Comparison of ENCODE assay signal across 9 cellular contexts in the genomic region with DNA sequence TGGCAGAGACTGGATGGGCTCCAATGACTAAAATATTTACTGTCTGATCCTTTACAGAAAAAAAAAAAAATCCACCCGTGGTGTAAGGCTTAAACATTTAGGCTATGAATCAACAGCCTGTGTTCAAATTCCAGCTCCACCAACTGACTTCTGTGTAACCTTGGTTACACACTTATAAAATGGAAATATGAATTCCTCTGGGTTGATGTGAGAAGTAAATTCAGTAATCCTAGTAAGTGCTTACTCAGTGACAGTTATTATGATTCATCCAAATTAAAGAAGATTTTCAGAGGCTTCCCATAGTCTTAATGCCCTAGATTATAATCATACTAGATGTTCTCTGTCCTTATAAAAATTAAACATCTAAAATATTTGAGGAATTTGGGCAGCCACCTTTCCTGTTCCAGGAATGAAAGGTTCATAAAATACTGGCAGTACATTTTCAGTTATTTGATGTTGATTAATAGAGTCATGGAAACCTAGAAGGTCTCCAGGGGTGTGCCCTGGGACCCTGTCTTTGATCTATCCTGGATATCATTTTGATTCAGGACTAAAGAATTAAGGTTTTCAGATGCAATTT.
DNase-seq lines count a peak whose midpoint lies in the region; ATAC-seq, FAIRE-seq and TF ChIP-seq lines count a peak whose summit lies in the region.
"Had no signal": no experiment of that assay in that cellular context is flagged by ENCODE, and none has a peak within 500 bp of the region (broad histone marks: within the 10 kb centered on the region; RNA-seq: fewer than 3 reads in every experiment).

No MANE protein-coding gene starts in this region.

- POLR2A ChIA-PET in endothelial cell of umbilical vein (lab: Charles Lee) = no interaction called here

- no peaks in the 10 kb centered on the region for H3K27me3 Mint-ChIP-seq in stimulated activated naive B cell treated with anti-CD40 and anti-IgM and Interleukin-4, amounts not matched to agents 10 μg/mL and 1 μg/mL and 100 μg/mL, for 72 hours
- H3K27me3 Mint-ChIP-seq: effector memory CD8-positive, alpha-beta T cell had no signal

- H2AFZ ChIP-seq in endothelial cell of umbilical vein (ENCODE audit: low read depth, low read length) = no peak overlapping the region
- H2AFZ ChIP-seq in MM.1S (ENCODE audit: low read length) = no peak overlapping the region

- no peaks in the 10 kb centered on the region for H3K9me2 ChIP-seq in MM.1S (replicated peaks; ENCODE audit: insufficient read depth, low read length)

- intact Hi-C loops in endothelial cell of umbilical vein (cut with micrococcal nuclease) = no loop called here

- dilution Hi-C loops in endothelial cell of umbilical vein (cut with MboI; ENCODE audit: extremely low pct_ligation_motif_present, low sequenced_read_pairs) = no loop called here

- H3K9me3 ChIP-seq in endothelial cell of umbilical vein (replicated peaks; ENCODE audit: control insufficient read depth, insufficient read depth, low read length) = no peaks in the 10 kb centered on the region
- no peaks in the 10 kb centered on the region for H3K9me3 ChIP-seq in MM.1S (replicated peaks; ENCODE audit: insufficient read depth, low read length)

- no peaks in the 10 kb centered on the region for H3K36me3 Mint-ChIP-seq in stimulated activated naive B cell treated with anti-CD40 and anti-IgM and Interleukin-4, amounts not matched to agents 10 μg/mL and 1 μg/mL and 100 μg/mL, for 72 hours

- H3K9ac ChIP-seq in endothelial cell of umbilical vein (replicated peaks; ENCODE audit: extremely low read depth, insufficient read depth, low read length) (no peak overlapping the region), MM.1S (ENCODE audit: low read length) (no peak overlapping the region)

- H3K9me3 Mint-ChIP-seq in stimulated activated naive B cell treated with anti-CD40 and anti-IgM and Interleukin-4, amounts not matched to agents 10 μg/mL and 1 μg/mL and 100 μg/mL, for 72 hours = no peaks in the 10 kb centered on the region
- H3K9me3 Mint-ChIP-seq: effector memory CD8-positive, alpha-beta T cell had no signal

- TF ChIP-seq CTCF in endothelial cell of umbilical vein (IDR thresholded peaks at IDR 0.05; ENCODE audit: extremely low read depth in 1 of 2, insufficient read depth in 1 of 2, low read depth in 1 of 2, low read length in 2 of 2) (no peak), MM.1S (IDR thresholded peaks at IDR 0.05; ENCODE audit: low read length) (no peak)

- no peaks in the 10 kb centered on the region for H4K20me1 ChIP-seq in endothelial cell of umbilical vein (replicated peaks; ENCODE audit: control insufficient read depth, extremely low read depth, insufficient read depth, low read length)
- H4K20me1 ChIP-seq in MM.1S (ENCODE audit: insufficient read depth, low read length) = no peaks in the 10 kb centered on the region

- FAIRE-seq in endothelial cell of umbilical vein (lab: Jason Lieb, UNC) = no peak

- H3K4me3 ChIP-seq in endothelial cell of umbilical vein (replicated peaks in 1 of 3; ENCODE audit: insufficient read depth in 1 of 3, low read depth in 1 of 3, low read length in 3 of 3) = no peak overlapping the region
- H3K4me3 ChIP-seq in MM.1S (ENCODE audit: low read length) = no peak overlapping the region

- no peak for TF ChIP-seq POLR2A in endothelial cell of umbilical vein (IDR thresholded peaks at IDR 0.05; ENCODE audit: low read depth, low read length)

- H3K27ac Mint-ChIP-seq in stimulated activated naive B cell treated with anti-CD40 and anti-IgM and Interleukin-4, amounts not matched to agents 10 μg/mL and 1 μg/mL and 100 μg/mL, for 72 hours = no peak overlapping the region
- H3K27ac Mint-ChIP-seq: effector memory CD8-positive, alpha-beta T cell had no signal

- peaks cover 6 to 16% of the 10 kb centered on the region in 2 donors for H3K4me1 Mint-ChIP-seq in stimulated activated naive B cell treated with anti-CD40 and anti-IgM and Interleukin-4, amounts not matched to agents 10 μg/mL and 1 μg/mL and 100 μg/mL, for 72 hours

- H3K4me2 ChIP-seq in endothelial cell of umbilical vein (ENCODE audit: insufficient read depth, low read length) (no peak overlapping the region), MM.1S (ENCODE audit: low read depth, low read length) (no peak overlapping the region)

- peak; percentile 76 for DNase-seq in AG08396 (ENCODE audit: low spot score)
- DNase-seq in MV-4-11 (lab: John Stamatoyannopoulos, UW) = peak; percentile 44
- peak; percentile 51 for DNase-seq in endothelial cell of umbilical vein (ENCODE audit: low read depth, low spot score)
- peak; percentile 94 for DNase-seq in non-pigmented ciliary epithelial cell (ENCODE audit: low read depth)
- DNase-seq in stimulated activated naive B cell treated with anti-CD40 and anti-IgM and Interleukin-4, amounts not matched to agents 10 μg/mL and 1 μg/mL and 100 μg/mL, for 72 hours = no peak
- no peak for DNase-seq in amygdala (lab: John Stamatoyannopoulos, UW)
- DNase-seq in MM.1S = no peak
- DNase-seq: effector memory CD8-positive, alpha-beta T cell had no signal

- H3K4me1 ChIP-seq in endothelial cell of umbilical vein (ENCODE audit: control insufficient read depth, extremely low read depth, insufficient read depth, low read length) (peaks cover 8% of the 10 kb centered on the region), MM.1S (ENCODE audit: low read length) (no peaks in the 10 kb centered on the region)

- no peaks in the 10 kb centered on the region for H3K9me1 ChIP-seq in endothelial cell of umbilical vein (replicated peaks; ENCODE audit: control insufficient read depth, extremely low read depth, insufficient read depth, low read length)

- H3K27me3 ChIP-seq in endothelial cell of umbilical vein (ENCODE audit: control insufficient read depth in 2 of 2, insufficient read depth in 2 of 2, low read length in 2 of 2) (no peaks in the 10 kb centered on the region), MM.1S (replicated peaks; ENCODE audit: insufficient read depth, low read length) (no peaks in the 10 kb centered on the region)

- H3K79me2 ChIP-seq in endothelial cell of umbilical vein (ENCODE audit: control insufficient read depth, insufficient read depth, low read length) (no peaks in the 10 kb centered on the region), MM.1S (ENCODE audit: low read length) (no peaks in the 10 kb centered on the region)

- no TSS peak for BruUV-seq in endothelial cell of umbilical vein (replicated peaks; lab: Mats Ljungman, UMichigan)

- ATAC-seq in GM19351 (IDR thresholded peaks at IDR 0.05; ENCODE audit: unreplicated experiment) = no peak
- no peak for ATAC-seq in stimulated activated naive B cell treated with anti-CD40 and anti-IgM and Interleukin-4, amounts not matched to agents 10 μg/mL and 1 μg/mL and 100 μg/mL, for 72 hours (replicated peaks)
- ATAC-seq: effector memory CD8-positive, alpha-beta T cell had no signal

- H3F3A ChIP-seq in MM.1S (ENCODE audit: insufficient read depth, low read length) = no peaks in the 10 kb centered on the region

- no peaks in the 10 kb centered on the region for H3K36me3 ChIP-seq in endothelial cell of umbilical vein (ENCODE audit: control insufficient read depth in 2 of 2, extremely low read depth in 1 of 2, insufficient read depth in 2 of 2, low read length in 2 of 2)
- H3K36me3 ChIP-seq in MM.1S (replicated peaks; ENCODE audit: insufficient read depth, low read length) = no peaks in the 10 kb centered on the region

- no peak overlapping the region for H3K4me3 Mint-ChIP-seq in stimulated activated naive B cell treated with anti-CD40 and anti-IgM and Interleukin-4, amounts not matched to agents 10 μg/mL and 1 μg/mL and 100 μg/mL, for 72 hours
- H3K4me3 Mint-ChIP-seq: effector memory CD8-positive, alpha-beta T cell had no signal

- H3K27ac ChIP-seq in endothelial cell of umbilical vein (ENCODE audit: insufficient read depth, low read depth, low read length) (peak overlapping the region; percentile 28), MM.1S (ENCODE audit: low read length) (no peak overlapping the region)

- CTCF ChIA-PET in endothelial cell of umbilical vein (lab: Charles Lee) = interaction anchor here (1.3 kb wide), 2 partner anchors 9 to 142 kb away, joined by 3 to 6 read pairs; no protein-coding TSS in a partner anchor

TF ChIP-seq in endothelial cell of umbilical vein, 7 proteins besides CTCF, POLR2A, EP300 and RAD21:
- no peak for TF ChIP-seq JUN (IDR thresholded peaks at IDR 0.05; ENCODE audit: borderline replicate concordance, insufficient read depth, insufficient read length, low read depth)
- TF ChIP-seq GATA2 (IDR thresholded peaks at IDR 0.05; ENCODE audit: insufficient read depth, insufficient read length, low read depth, low read length) = no peak
- no peak for TF ChIP-seq POLR2AphosphoS5 (IDR thresholded peaks at IDR 0.05; ENCODE audit: insufficient read depth, low read depth, low read length)
- TF ChIP-seq MYC (IDR thresholded peaks at IDR 0.05; ENCODE audit: low read depth, low read length) = no peak
- TF ChIP-seq EZH2 (IDR thresholded peaks at IDR 0.05; ENCODE audit: borderline replicate concordance, low read depth, low read length, severe bottlenecking) = no peak
- TF ChIP-seq, protein P1, sequence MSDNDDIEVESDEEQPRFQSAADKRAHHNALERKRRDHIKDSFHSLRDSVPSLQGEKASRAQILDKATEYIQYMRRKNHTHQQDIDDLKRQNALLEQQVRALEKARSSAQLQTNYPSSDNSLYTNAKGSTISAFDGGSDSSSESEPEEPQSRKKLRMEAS (IDR thresholded peaks at IDR 0.05; ENCODE audit: insufficient read depth, insufficient read length) = no peak
- no peak for TF ChIP-seq FOS (IDR thresholded peaks at IDR 0.05; ENCODE audit: borderline replicate concordance, insufficient read depth, low read length)

Comparison
In these comparisons a context has a peak if more than half of its experiments do, and no peak if none do; other contexts are left out.
1. DNase-seq: peak in AG08396 (single experiment), MV-4-11 (single experiment), endothelial cell of umbilical vein (single experiment) and non-pigmented ciliary epithelial cell (single experiment); none in stimulated activated naive B cell treated with anti-CD40 and anti-IgM and Interleukin-4, amounts not matched to agents 10 μg/mL and 1 μg/mL and 100 μg/mL, for 72 hours (single experiment), amygdala (0 of 56) and MM.1S (single experiment).